23 cellular contexts compared by ENCODE assay signal in the genomic region with DNA sequence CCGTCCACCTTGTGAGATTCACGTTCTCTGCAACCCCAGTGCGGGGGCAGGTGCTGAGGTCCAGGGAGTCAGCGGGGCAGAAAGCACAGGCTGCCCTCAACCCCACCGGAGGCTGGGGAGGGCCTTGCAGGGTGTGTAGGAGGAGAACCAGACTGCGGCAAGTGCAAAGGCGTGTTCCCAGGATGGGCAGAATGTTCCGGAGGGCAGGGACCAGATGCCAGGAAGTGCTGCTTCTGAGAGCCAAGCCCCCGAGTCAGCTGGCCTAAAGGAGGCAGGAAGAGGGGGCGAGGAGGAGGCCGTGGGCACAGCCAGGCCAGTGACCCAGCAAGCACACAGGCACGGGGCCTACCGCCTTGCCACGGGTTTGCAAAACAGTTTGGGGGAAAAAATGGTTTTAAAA.
A peak's percentile ranks its signal among the peaks of the same experiment; 100 is the strongest.
DNase-seq lines count a peak whose midpoint lies in the region; ATAC-seq lines count a peak whose summit lies in the region.
"Had no signal": no experiment of that assay in that cellular context is flagged by ENCODE, and none has a peak within 500 bp of the region (broad histone marks: within the 10 kb centered on the region; RNA-seq: fewer than 3 reads in every experiment).

No MANE protein-coding gene starts in this region.

- peak overlapping the region; percentile 11 for H3K18ac ChIP-seq in neuronal stem cell (ENCODE audit: low read length)

- no peak overlapping the region for H4K8ac ChIP-seq in neuronal stem cell (ENCODE audit: low read depth, low read length)

- no peak for ATAC-seq in right cardiac atrium
- ATAC-seq: GM12878 had no signal

- H3K27me3 ChIP-seq in right cardiac atrium (ENCODE audit: control insufficient read depth, insufficient read depth): no peaks in the 10 kb centered on the region
- no peaks in the 10 kb centered on the region for H3K27me3 ChIP-seq in neuronal stem cell (ENCODE audit: control insufficient read depth in 3 of 3, insufficient read depth in 3 of 3, low read depth in 1 of 3, low read length in 3 of 3)
- H3K27me3 ChIP-seq: BE2C, BLaER1 had no signal

- H2BK15ac ChIP-seq in neuronal stem cell (ENCODE audit: low read length): no peak overlapping the region

- peak; percentile 64 for DNase-seq in cardiac septum (ENCODE audit: low spot score)
- DNase-seq in right cardiac atrium: no peak
- DNase-seq in mesenteric fat pad (ENCODE audit: low spot score): peak; percentile 73
- DNase-seq in neuronal stem cell (ENCODE audit: low spot score): no peak
- DNase-seq in MV-4-11 (lab: John Stamatoyannopoulos, UW): no peak
- no peak for DNase-seq in NCI-H187 treated with DMSO at 0.1 percent for 48 hours (lab: John Stamatoyannopoulos, UW)
- DNase-seq: 8988T; ACHN; BE2C; C1 segment of cervical spinal cord; CD4-positive, alpha-beta memory T cell; CD4-positive, CD25-positive, alpha-beta regulatory T cell; CD8-positive, alpha-beta memory T cell; COR-L47; DMS 273 treated with DMSO at 0.1 percent for 48 hours; DMS153; DMS53; DMS79; DND-41; EL; GDM1 had no signal

- H3K79me1 ChIP-seq in neuronal stem cell (ENCODE audit: low read depth, low read length): no peaks in the 10 kb centered on the region

- H3K9me3 ChIP-seq in right cardiac atrium (ENCODE audit: control insufficient read depth, low read length) (no peaks in the 10 kb centered on the region), neuronal stem cell (replicated peaks in 1 of 2; ENCODE audit: control insufficient read depth in 2 of 2, insufficient read depth in 1 of 2, low read depth in 1 of 2, low read length in 2 of 2) (peaks cover 0 to 1% of the 10 kb centered on the region in 2 donors)
- H3K9me3 ChIP-seq: BE2C had no signal

- no peak overlapping the region for H2AK5ac ChIP-seq in neuronal stem cell (ENCODE audit: low read depth, low read length)

- H2BK12ac ChIP-seq in neuronal stem cell (ENCODE audit: low read length): peak overlapping the region; percentile 14

- no peak overlapping the region for H2BK120ac ChIP-seq in neuronal stem cell (ENCODE audit: low read depth, low read length)

- H3K36me3 ChIP-seq in neuronal stem cell (replicated peaks in 1 of 2; ENCODE audit: control insufficient read depth in 2 of 2, insufficient read depth in 2 of 2, low read length in 2 of 2): no peaks in the 10 kb centered on the region
- H3K36me3 ChIP-seq: BE2C, BLaER1 had no signal

- H3K27ac ChIP-seq in right cardiac atrium (ENCODE audit: low read length) (no peak overlapping the region), neuronal stem cell (replicated peaks; ENCODE audit: low read length) (no peak overlapping the region)
- H3K27ac ChIP-seq: BLaER1 had no signal

- H2AFZ ChIP-seq in neuronal stem cell (ENCODE audit: low read length): no peak overlapping the region

- H3K9ac ChIP-seq in neuronal stem cell (ENCODE audit: low read depth, low read length, poor library complexity): no peak overlapping the region
- H3K9ac ChIP-seq: BLaER1 had no signal

- no peak overlapping the region for H3K4me2 ChIP-seq in neuronal stem cell (ENCODE audit: insufficient read depth, low read length, poor library complexity, severe bottlenecking)
- H3K4me2 ChIP-seq: BLaER1 had no signal

- no peak overlapping the region for H4K91ac ChIP-seq in neuronal stem cell (ENCODE audit: low read depth, low read length, poor library complexity)

- H3K4me1 ChIP-seq in right cardiac atrium (ENCODE audit: control insufficient read depth, insufficient read depth, low read length) (peaks cover 2% of the 10 kb centered on the region), neuronal stem cell (ENCODE audit: control insufficient read depth in 2 of 2, insufficient read depth in 1 of 2, low read depth in 1 of 2, low read length in 2 of 2) (no peaks in the 10 kb centered on the region)
- H3K4me1 ChIP-seq: BE2C had no signal

- H3K4ac ChIP-seq in neuronal stem cell (ENCODE audit: low read length): no peak overlapping the region

- H3K23ac ChIP-seq in neuronal stem cell (ENCODE audit: low read depth, low read length, poor library complexity): no peak overlapping the region

- WGBS in right cardiac atrium: 78% methylated on average over 14 of the region's 14 CpGs
- no CpG with 5 or more reads among the region's 14 CpGs for WGBS in neuronal stem cell (ENCODE audit: extremely low coverage in 2 of 2, insufficient read length in 2 of 2, insufficient replicate concordance in 1 of 2), 2 donors

- intact Hi-C loops in cardiac septum (cut with DNase I) (no loop called here), right cardiac atrium (cut with DNase I) (no loop called here)

- H3K14ac ChIP-seq in neuronal stem cell (ENCODE audit: low read length): no peak overlapping the region

- H2BK5ac ChIP-seq in neuronal stem cell (ENCODE audit: low read length): no peak overlapping the region

- H3K4me3 ChIP-seq in right cardiac atrium (ENCODE audit: low read length): no peak overlapping the region
- no peak overlapping the region for H3K4me3 ChIP-seq in neuronal stem cell (ENCODE audit: low read length in 2 of 2)
- H3K4me3 ChIP-seq: BLaER1, GM12878 had no signal

Comparison
In these comparisons a context has a peak if more than half of its experiments do, and no peak if none do; other contexts are left out.
1. DNase-seq: peak in cardiac septum (single experiment) and mesenteric fat pad (single experiment); none in right cardiac atrium (0 of 3), neuronal stem cell (single experiment), MV-4-11 (single experiment) and NCI-H187 treated with DMSO at 0.1 percent for 48 hours (single experiment).